1 cellular context compared by ENCODE assay signal in the genomic region with DNA sequence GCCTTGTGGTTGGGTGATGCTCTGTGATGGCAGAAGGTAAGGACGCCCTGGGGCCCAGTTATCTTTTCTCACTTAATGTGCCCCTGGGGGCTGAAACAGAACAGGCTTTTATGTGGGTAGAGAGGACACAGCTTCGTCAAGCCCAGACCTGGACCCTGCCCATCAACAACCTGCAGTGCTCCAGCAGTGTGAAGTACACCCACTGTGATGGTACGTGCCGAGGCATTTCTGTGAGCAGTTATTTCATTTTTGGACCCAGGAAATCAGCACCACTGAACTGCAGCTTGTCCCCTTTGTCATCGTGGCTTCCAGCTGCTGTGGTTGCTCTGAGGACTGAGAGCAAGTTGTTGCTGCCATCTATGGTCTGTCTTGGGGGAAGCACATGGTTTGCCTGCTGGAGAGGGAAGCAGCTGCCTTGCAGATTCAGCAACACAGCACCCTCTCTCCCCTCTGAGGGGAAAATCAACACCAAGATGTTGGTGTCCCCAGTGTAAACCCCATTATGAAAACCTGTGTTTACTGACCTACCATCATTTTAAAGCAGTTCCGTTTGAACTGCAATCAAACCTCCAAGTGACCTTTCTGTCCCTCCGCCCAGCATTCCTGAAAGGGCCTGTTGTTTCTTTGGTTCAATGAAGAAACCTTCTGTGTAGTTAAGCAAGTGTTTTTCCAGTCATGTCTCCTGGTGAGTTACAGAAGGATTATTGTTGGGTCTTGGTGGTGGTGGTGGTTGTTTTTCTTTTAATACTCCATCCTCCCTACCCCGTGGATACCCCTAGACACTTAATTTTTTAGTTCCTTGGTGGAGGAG.
TF ChIP-seq lines count a peak whose summit lies in the region.

No MANE protein-coding gene starts in this region.

TF ChIP-seq in HepG2, 621 proteins besides CTCF, POLR2A, EP300 and RAD21 (continued from another document and continues in another):
- TF ChIP-seq MYC (CRISPR knock-in tag; IDR thresholded peaks at IDR 0.05; ENCODE audit: borderline replicate concordance) (peak; percentile 97), PHF8 (CRISPR knock-in tag; IDR thresholded peaks at IDR 0.05) (peak; percentile 40; the same call in 1 of the 2 replicates), ZSCAN9 (CRISPR knock-in tag; IDR thresholded peaks at IDR 0.05; ENCODE audit: borderline replicate concordance) (peak; percentile 97), PRMT3 (CRISPR knock-in tag; IDR thresholded peaks at IDR 0.05; ENCODE audit: borderline replicate concordance, low read depth) (peak; percentile 60; the same call in 1 of the 2 replicates), PHF5A (CRISPR knock-in tag; IDR thresholded peaks at IDR 0.05; ENCODE audit: low read depth, unreplicated experiment) (no peak), ZNF781 (CRISPR knock-in tag; IDR thresholded peaks at IDR 0.05; ENCODE audit: borderline replicate concordance, not compliant biosample characterization) (peak; percentile 18), SRF (IDR thresholded peaks at IDR 0.05; ENCODE audit: low read depth, low read length) (peak; percentile 52), YY1 (IDR thresholded peaks at IDR 0.05; ENCODE audit: insufficient read depth, insufficient replicate concordance, low read depth, low read length) (peak; percentile 37), ZNF44 (CRISPR knock-in tag; IDR thresholded peaks at IDR 0.05) (no peak), IRX3 (CRISPR knock-in tag; IDR thresholded peaks at IDR 0.05; ENCODE audit: borderline replicate concordance, low read depth) (peak; percentile 92; the same call in 1 of the 2 replicates), TGIF2 (CRISPR knock-in tag; IDR thresholded peaks at IDR 0.05) (peak; percentile 97), ZSCAN30 (CRISPR knock-in tag; IDR thresholded peaks at IDR 0.05) (no peak), ZNF850 (CRISPR knock-in tag; conservative IDR thresholded peaks at IDR 0.05) (no peak), SUZ12 (IDR thresholded peaks at IDR 0.05; ENCODE audit: low read depth, low read length) (no peak), ZMYM4 (CRISPR knock-in tag; IDR thresholded peaks at IDR 0.05) (peak; percentile 86), ZNF101 (CRISPR knock-in tag; IDR thresholded peaks at IDR 0.05; ENCODE audit: borderline replicate concordance, low read depth) (no peak), TBX3 (IDR thresholded peaks at IDR 0.05; ENCODE audit: borderline replicate concordance) (peak; percentile 93), HOXD1 (CRISPR knock-in tag; IDR thresholded peaks at IDR 0.05) (peak; percentile 95), ZNF775 (CRISPR knock-in tag; IDR thresholded peaks at IDR 0.05; ENCODE audit: borderline replicate concordance) (no peak), ARID2 (CRISPR knock-in tag; IDR thresholded peaks at IDR 0.05; ENCODE audit: borderline replicate concordance) (peak; percentile 91; the same call in 1 of the 2 replicates), MIER3 (CRISPR knock-in tag; IDR thresholded peaks at IDR 0.05; ENCODE audit: borderline replicate concordance) (peak; percentile 88; the same call in 1 of the 2 replicates), MTF2 (CRISPR knock-in tag; IDR thresholded peaks at IDR 0.05; ENCODE audit: borderline replicate concordance) (no peak), SIX4 (CRISPR knock-in tag; IDR thresholded peaks at IDR 0.05) (peak; percentile 89), ZNF441 (CRISPR knock-in tag; IDR thresholded peaks at IDR 0.05; ENCODE audit: borderline replicate concordance) (peak; percentile 25; the same call in 1 of the 2 replicates), ZNF792 (CRISPR knock-in tag; IDR thresholded peaks at IDR 0.05) (peak; percentile 70; the same call in 1 of the 2 replicates), ZNF510 (CRISPR knock-in tag; IDR thresholded peaks at IDR 0.05; ENCODE audit: low read depth) (no peak), ZNF589 (CRISPR knock-in tag; conservative IDR thresholded peaks at IDR 0.05) (no peak; the same call in 1 of the 2 replicates), ZFP62 (CRISPR knock-in tag; IDR thresholded peaks at IDR 0.05) (no peak), SAFB2 (CRISPR knock-in tag; IDR thresholded peaks at IDR 0.05; ENCODE audit: borderline replicate concordance, low read depth) (peak; percentile 83; the same call in 1 of the 2 replicates), ZNF777 (CRISPR knock-in tag; IDR thresholded peaks at IDR 0.05) (no peak)
- TF ChIP-seq, protein P1, sequence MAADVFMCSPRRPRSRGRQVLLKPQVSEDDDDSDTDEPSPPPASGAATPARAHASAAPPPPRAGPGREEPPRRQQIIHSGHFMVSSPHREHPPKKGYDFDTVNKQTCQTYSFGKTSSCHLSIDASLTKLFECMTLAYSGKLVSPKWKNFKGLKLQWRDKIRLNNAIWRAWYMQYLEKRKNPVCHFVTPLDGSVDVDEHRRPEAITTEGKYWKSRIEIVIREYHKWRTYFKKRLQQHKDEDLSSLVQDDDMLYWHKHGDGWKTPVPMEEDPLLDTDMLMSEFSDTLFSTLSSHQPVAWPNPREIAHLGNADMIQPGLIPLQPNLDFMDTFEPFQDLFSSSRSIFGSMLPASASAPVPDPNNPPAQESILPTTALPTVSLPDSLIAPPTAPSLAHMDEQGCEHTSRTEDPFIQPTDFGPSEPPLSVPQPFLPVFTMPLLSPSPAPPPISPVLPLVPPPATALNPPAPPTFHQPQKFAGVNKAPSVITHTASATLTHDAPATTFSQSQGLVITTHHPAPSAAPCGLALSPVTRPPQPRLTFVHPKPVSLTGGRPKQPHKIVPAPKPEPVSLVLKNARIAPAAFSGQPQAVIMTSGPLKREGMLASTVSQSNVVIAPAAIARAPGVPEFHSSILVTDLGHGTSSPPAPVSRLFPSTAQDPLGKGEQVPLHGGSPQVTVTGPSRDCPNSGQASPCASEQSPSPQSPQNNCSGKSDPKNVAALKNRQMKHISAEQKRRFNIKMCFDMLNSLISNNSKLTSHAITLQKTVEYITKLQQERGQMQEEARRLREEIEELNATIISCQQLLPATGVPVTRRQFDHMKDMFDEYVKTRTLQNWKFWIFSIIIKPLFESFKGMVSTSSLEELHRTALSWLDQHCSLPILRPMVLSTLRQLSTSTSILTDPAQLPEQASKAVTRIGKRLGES (CRISPR knock-in tag; IDR thresholded peaks at IDR 0.05; ENCODE audit: borderline replicate concordance): 0 out of 2 replicates have a peak, but pooled peaks have one; percentile 30
- TF ChIP-seq, protein P2, sequence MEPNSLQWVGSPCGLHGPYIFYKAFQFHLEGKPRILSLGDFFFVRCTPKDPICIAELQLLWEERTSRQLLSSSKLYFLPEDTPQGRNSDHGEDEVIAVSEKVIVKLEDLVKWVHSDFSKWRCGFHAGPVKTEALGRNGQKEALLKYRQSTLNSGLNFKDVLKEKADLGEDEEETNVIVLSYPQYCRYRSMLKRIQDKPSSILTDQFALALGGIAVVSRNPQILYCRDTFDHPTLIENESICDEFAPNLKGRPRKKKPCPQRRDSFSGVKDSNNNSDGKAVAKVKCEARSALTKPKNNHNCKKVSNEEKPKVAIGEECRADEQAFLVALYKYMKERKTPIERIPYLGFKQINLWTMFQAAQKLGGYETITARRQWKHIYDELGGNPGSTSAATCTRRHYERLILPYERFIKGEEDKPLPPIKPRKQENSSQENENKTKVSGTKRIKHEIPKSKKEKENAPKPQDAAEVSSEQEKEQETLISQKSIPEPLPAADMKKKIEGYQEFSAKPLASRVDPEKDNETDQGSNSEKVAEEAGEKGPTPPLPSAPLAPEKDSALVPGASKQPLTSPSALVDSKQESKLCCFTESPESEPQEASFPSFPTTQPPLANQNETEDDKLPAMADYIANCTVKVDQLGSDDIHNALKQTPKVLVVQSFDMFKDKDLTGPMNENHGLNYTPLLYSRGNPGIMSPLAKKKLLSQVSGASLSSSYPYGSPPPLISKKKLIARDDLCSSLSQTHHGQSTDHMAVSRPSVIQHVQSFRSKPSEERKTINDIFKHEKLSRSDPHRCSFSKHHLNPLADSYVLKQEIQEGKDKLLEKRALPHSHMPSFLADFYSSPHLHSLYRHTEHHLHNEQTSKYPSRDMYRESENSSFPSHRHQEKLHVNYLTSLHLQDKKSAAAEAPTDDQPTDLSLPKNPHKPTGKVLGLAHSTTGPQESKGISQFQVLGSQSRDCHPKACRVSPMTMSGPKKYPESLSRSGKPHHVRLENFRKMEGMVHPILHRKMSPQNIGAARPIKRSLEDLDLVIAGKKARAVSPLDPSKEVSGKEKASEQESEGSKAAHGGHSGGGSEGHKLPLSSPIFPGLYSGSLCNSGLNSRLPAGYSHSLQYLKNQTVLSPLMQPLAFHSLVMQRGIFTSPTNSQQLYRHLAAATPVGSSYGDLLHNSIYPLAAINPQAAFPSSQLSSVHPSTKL (CRISPR knock-in tag; IDR thresholded peaks at IDR 0.05): peak; percentile 96
- TF ChIP-seq, protein P3, sequence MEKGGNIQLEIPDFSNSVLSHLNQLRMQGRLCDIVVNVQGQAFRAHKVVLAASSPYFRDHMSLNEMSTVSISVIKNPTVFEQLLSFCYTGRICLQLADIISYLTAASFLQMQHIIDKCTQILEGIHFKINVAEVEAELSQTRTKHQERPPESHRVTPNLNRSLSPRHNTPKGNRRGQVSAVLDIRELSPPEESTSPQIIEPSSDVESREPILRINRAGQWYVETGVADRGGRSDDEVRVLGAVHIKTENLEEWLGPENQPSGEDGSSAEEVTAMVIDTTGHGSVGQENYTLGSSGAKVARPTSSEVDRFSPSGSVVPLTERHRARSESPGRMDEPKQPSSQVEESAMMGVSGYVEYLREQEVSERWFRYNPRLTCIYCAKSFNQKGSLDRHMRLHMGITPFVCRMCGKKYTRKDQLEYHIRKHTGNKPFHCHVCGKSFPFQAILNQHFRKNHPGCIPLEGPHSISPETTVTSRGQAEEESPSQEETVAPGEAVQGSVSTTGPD (CRISPR knock-in tag; IDR thresholded peaks at IDR 0.05): peak; percentile 82
- TF ChIP-seq, protein P4, sequence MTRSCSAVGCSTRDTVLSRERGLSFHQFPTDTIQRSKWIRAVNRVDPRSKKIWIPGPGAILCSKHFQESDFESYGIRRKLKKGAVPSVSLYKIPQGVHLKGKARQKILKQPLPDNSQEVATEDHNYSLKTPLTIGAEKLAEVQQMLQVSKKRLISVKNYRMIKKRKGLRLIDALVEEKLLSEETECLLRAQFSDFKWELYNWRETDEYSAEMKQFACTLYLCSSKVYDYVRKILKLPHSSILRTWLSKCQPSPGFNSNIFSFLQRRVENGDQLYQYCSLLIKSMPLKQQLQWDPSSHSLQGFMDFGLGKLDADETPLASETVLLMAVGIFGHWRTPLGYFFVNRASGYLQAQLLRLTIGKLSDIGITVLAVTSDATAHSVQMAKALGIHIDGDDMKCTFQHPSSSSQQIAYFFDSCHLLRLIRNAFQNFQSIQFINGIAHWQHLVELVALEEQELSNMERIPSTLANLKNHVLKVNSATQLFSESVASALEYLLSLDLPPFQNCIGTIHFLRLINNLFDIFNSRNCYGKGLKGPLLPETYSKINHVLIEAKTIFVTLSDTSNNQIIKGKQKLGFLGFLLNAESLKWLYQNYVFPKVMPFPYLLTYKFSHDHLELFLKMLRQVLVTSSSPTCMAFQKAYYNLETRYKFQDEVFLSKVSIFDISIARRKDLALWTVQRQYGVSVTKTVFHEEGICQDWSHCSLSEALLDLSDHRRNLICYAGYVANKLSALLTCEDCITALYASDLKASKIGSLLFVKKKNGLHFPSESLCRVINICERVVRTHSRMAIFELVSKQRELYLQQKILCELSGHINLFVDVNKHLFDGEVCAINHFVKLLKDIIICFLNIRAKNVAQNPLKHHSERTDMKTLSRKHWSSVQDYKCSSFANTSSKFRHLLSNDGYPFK (CRISPR knock-in tag; IDR thresholded peaks at IDR 0.05; ENCODE audit: borderline replicate concordance): peak; percentile 74
- TF ChIP-seq, protein P5, sequence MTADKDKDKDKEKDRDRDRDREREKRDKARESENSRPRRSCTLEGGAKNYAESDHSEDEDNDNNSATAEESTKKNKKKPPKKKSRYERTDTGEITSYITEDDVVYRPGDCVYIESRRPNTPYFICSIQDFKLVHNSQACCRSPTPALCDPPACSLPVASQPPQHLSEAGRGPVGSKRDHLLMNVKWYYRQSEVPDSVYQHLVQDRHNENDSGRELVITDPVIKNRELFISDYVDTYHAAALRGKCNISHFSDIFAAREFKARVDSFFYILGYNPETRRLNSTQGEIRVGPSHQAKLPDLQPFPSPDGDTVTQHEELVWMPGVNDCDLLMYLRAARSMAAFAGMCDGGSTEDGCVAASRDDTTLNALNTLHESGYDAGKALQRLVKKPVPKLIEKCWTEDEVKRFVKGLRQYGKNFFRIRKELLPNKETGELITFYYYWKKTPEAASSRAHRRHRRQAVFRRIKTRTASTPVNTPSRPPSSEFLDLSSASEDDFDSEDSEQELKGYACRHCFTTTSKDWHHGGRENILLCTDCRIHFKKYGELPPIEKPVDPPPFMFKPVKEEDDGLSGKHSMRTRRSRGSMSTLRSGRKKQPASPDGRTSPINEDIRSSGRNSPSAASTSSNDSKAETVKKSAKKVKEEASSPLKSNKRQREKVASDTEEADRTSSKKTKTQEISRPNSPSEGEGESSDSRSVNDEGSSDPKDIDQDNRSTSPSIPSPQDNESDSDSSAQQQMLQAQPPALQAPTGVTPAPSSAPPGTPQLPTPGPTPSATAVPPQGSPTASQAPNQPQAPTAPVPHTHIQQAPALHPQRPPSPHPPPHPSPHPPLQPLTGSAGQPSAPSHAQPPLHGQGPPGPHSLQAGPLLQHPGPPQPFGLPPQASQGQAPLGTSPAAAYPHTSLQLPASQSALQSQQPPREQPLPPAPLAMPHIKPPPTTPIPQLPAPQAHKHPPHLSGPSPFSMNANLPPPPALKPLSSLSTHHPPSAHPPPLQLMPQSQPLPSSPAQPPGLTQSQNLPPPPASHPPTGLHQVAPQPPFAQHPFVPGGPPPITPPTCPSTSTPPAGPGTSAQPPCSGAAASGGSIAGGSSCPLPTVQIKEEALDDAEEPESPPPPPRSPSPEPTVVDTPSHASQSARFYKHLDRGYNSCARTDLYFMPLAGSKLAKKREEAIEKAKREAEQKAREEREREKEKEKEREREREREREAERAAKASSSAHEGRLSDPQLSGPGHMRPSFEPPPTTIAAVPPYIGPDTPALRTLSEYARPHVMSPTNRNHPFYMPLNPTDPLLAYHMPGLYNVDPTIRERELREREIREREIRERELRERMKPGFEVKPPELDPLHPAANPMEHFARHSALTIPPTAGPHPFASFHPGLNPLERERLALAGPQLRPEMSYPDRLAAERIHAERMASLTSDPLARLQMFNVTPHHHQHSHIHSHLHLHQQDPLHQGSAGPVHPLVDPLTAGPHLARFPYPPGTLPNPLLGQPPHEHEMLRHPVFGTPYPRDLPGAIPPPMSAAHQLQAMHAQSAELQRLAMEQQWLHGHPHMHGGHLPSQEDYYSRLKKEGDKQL (CRISPR knock-in tag; IDR thresholded peaks at IDR 0.05; ENCODE audit: low read depth): peak; percentile 86
- TF ChIP-seq, protein P6, sequence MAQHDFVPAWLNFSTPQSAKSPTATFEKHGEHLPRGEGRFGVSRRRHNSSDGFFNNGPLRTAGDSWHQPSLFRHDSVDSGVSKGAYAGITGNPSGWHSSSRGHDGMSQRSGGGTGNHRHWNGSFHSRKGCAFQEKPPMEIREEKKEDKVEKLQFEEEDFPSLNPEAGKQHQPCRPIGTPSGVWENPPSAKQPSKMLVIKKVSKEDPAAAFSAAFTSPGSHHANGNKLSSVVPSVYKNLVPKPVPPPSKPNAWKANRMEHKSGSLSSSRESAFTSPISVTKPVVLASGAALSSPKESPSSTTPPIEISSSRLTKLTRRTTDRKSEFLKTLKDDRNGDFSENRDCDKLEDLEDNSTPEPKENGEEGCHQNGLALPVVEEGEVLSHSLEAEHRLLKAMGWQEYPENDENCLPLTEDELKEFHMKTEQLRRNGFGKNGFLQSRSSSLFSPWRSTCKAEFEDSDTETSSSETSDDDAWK (CRISPR knock-in tag; IDR thresholded peaks at IDR 0.05): no peak
